ENCODE assay signal across 27 cellular contexts in the genomic region with DNA sequence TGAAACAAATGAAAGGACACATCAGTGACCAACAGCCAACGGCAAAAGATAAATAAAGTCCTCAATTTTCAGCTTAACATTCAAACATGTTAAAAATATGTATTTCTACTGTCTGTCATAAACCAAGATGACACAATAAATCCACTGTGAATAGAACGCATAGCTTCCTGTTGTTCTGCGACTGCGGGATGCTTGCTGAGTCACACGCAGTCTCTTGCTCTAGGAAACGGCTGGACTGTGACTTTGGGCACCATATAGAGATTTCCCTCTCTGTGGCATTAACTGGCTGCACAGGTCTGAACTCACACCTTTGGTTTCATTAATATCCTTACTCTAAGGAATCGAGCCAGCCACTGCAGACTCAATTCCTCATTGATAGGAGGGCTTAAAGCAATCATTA. TPM values are rescaled to one million over a fixed set of nuclear protein-coding genes. Genes with fewer than 3 reads are reported as not detected.
"Had no signal": no experiment of that assay in that cellular context is flagged by ENCODE, and none has a peak within 500 bp of the region (broad histone marks: within the 10 kb centered on the region; RNA-seq: fewer than 3 reads in every experiment).

No MANE protein-coding gene starts in this region.

- ATAC-seq: activated T-cell treated with anti-CD3 and anti-CD28 coated beads, Interleukin-2, amount 50 U/mL, for 72 hours; effector memory CD8-positive, alpha-beta T cell; heart left ventricle; left colon; naive thymus-derived CD8-positive, alpha-beta T cell had no signal

- H3K27ac ChIP-seq: ascending aorta, coronary artery, heart left ventricle, right atrium auricular region, tibial nerve had no signal

- H3K27me3 Mint-ChIP-seq: brain had no signal

- H3K36me3 ChIP-seq: ascending aorta, heart left ventricle, right atrium auricular region, tibial nerve had no signal

- H3K4me3 ChIP-seq: ascending aorta, coronary artery, heart left ventricle, right atrium auricular region, tibial nerve had no signal

- H3K27me3 ChIP-seq: ascending aorta had no signal

- H3K4me1 Mint-ChIP-seq: activated naive CD8-positive, alpha-beta T cell treated with anti-CD3 and anti-CD28 coated beads, Interleukin-2, amount 10 ng/mL, durations not matched to agents 7 days and 5 days; immature natural killer cell; naive thymus-derived CD8-positive, alpha-beta T cell; neural crest cell had no signal

- FAIRE-seq: kidney had no signal

- H3K27ac Mint-ChIP-seq: activated naive CD4-positive, alpha-beta T cell treated with anti-CD3 and anti-CD28 coated beads for 36 hours; activated naive CD8-positive, alpha-beta T cell treated with anti-CD3 and anti-CD28 coated beads, Interleukin-2, amount 10 ng/mL, durations not matched to agents 7 days and 5 days; activated T-cell treated with anti-CD3 and anti-CD28 coated beads, Interleukin-2, amount 50 U/mL, for 72 hours; brain; effector memory CD8-positive, alpha-beta T cell; immature natural killer cell; naive thymus-derived CD8-positive, alpha-beta T cell; T-helper 2 cell treated with Interferon-gamma antibody and Interleukin-4, amounts not matched to agents 5 μg/mL and 100 μg/mL, for 36 hours had no signal

- DNase-seq: activated CD4-positive, alpha-beta T cell treated with anti-CD3 and anti-CD28 coated beads for 4 hours; activated CD4-positive, alpha-beta T cell treated with anti-CD3 and anti-CD28 coated beads, Interleukin-2, amount 50 U/mL, for 4 hours; activated effector memory CD4-positive, alpha-beta T cell treated with Interleukin-2 at 50 U/mL for 16 hours; activated naive CD4-positive, alpha-beta T cell treated with anti-CD3 and anti-CD28 coated beads for 36 hours; activated naive CD8-positive, alpha-beta T cell treated with anti-CD3 and anti-CD28 coated beads, Interleukin-2, amount 10 ng/mL, durations not matched to agents 7 days and 5 days; activated T-cell treated with anti-CD3 and anti-CD28 coated beads for 4 hours; activated T-cell treated with anti-CD3 and anti-CD28 coated beads, Interleukin-2, amount 50 U/mL, for 72 hours; effector memory CD8-positive, alpha-beta T cell; heart left ventricle; hypothalamus; immature natural killer cell; kidney; left colon; midbrain; naive thymus-derived CD8-positive, alpha-beta T cell; stimulated activated CD4-positive, alpha-beta T cell treated with anti-CD3 and anti-CD28 coated beads, Interleukin-15, amount 100 ng/mL, for 24 hours; stimulated activated CD4-positive, alpha-beta T cell treated with anti-CD3 and anti-CD28 coated beads, Interleukin-2, amount 100 ng/mL, for 24 hours; stimulated activated naive CD4-positive, alpha-beta T cell treated with Interleukin-2 at 50 U/mL for 16 hours had no signal

- H3K9me3 Mint-ChIP-seq: activated naive CD4-positive, alpha-beta T cell treated with anti-CD3 and anti-CD28 coated beads for 36 hours; activated naive CD8-positive, alpha-beta T cell treated with anti-CD3 and anti-CD28 coated beads, Interleukin-2, amount 10 ng/mL, durations not matched to agents 7 days and 5 days; activated T-cell treated with anti-CD3 and anti-CD28 coated beads, Interleukin-2, amount 50 U/mL, for 72 hours; effector memory CD8-positive, alpha-beta T cell; immature natural killer cell; naive thymus-derived CD8-positive, alpha-beta T cell; neural crest cell; T-helper 2 cell treated with Interferon-gamma antibody and Interleukin-4, amounts not matched to agents 5 μg/mL and 100 μg/mL, for 36 hours had no signal

- H3K4me1 ChIP-seq: ascending aorta, heart left ventricle, right atrium auricular region, tibial nerve had no signal

- H3K36me3 Mint-ChIP-seq: activated naive CD8-positive, alpha-beta T cell treated with anti-CD3 and anti-CD28 coated beads, Interleukin-2, amount 10 ng/mL, durations not matched to agents 7 days and 5 days; immature natural killer cell; naive thymus-derived CD8-positive, alpha-beta T cell had no signal

- H3K4me3 Mint-ChIP-seq: activated naive CD4-positive, alpha-beta T cell treated with anti-CD3 and anti-CD28 coated beads for 36 hours; activated naive CD8-positive, alpha-beta T cell treated with anti-CD3 and anti-CD28 coated beads, Interleukin-2, amount 10 ng/mL, durations not matched to agents 7 days and 5 days; activated T-cell treated with anti-CD3 and anti-CD28 coated beads, Interleukin-2, amount 50 U/mL, for 72 hours; brain; effector memory CD8-positive, alpha-beta T cell; immature natural killer cell; naive thymus-derived CD8-positive, alpha-beta T cell; neural crest cell; T-helper 2 cell treated with Interferon-gamma antibody and Interleukin-4, amounts not matched to agents 5 μg/mL and 100 μg/mL, for 36 hours had no signal

RNA-seq across cellular contexts. Expression of a gene that starts 8.5 kb away (rescaled TPM):
- total RNA-seq: ascending aorta, cardiac septum, fibroblast of villous mesenchyme had no signal
